In the genomic region with DNA sequence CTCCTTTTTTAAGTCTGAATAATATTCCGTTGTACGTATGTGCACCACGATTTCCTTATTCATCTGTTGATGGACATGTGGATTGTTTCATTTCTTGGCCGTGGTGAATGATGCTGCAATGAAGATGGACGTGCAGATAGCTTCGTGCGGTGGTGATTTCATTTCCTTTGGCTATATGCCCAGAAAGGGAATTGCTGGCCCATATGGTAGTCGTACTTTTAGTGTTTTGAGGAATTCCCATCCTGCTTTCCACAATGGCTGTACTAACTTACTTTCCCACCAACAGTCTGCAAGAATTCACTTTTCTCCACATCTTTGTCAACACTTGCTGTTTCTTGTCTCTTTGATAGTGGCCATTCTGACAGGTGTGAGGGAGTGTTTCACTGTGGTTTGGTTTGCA, we compare ENCODE assay signal across 1 cellular context.
TF ChIP-seq lines count a peak whose summit lies in the region.

No MANE protein-coding gene starts in this region.

TF ChIP-seq in HCT116, 20 proteins besides CTCF, POLR2A, EP300 and RAD21:
- TF ChIP-seq TCF7L2 (IDR thresholded peaks at IDR 0.05; ENCODE audit: borderline replicate concordance, extremely low read depth, insufficient read depth, insufficient read length) (no peak), POLR2AphosphoS5 (IDR thresholded peaks at IDR 0.05; ENCODE audit: low read depth, low read length) (no peak), SRF (IDR thresholded peaks at IDR 0.05; ENCODE audit: low read depth) (no peak), SP1 (IDR thresholded peaks at IDR 0.05; ENCODE audit: low read depth) (0 out of 2 replicates have a peak, but pooled peaks have one; percentile 11), EZH2phosphoT487 (IDR thresholded peaks at IDR 0.05; ENCODE audit: borderline replicate concordance) (no peak), ELF1 (IDR thresholded peaks at IDR 0.05; ENCODE audit: borderline replicate concordance, low read depth) (no peak), SIN3A (IDR thresholded peaks at IDR 0.05; ENCODE audit: low read depth) (no peak), CEBPB (IDR thresholded peaks at IDR 0.05; ENCODE audit: low read depth) (0 out of 2 replicates have a peak, but pooled peaks have one; percentile 37), EGR1 (IDR thresholded peaks at IDR 0.05; ENCODE audit: low read depth) (no peak), YY1 (IDR thresholded peaks at IDR 0.05; ENCODE audit: extremely low read depth, insufficient replicate concordance, low read depth, low read length) (no peak), FOSL1 (IDR thresholded peaks at IDR 0.05; ENCODE audit: low read depth) (peak; percentile 16; the same call in 1 of the 2 replicates), CBX3 (IDR thresholded peaks at IDR 0.05; ENCODE audit: low read depth) (peak; percentile 46; the same call in 1 of the 2 replicates)
- TF ChIP-seq, protein P1, sequence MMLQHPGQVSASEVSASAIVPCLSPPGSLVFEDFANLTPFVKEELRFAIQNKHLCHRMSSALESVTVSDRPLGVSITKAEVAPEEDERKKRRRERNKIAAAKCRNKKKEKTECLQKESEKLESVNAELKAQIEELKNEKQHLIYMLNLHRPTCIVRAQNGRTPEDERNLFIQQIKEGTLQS (IDR thresholded peaks at IDR 0.05), result no peak
- TF ChIP-seq, protein P2, sequence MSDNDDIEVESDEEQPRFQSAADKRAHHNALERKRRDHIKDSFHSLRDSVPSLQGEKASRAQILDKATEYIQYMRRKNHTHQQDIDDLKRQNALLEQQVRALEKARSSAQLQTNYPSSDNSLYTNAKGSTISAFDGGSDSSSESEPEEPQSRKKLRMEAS (IDR thresholded peaks at IDR 0.05), result peak; percentile 49; the same call in 1 of the 2 replicates
TF ChIP-seq in HCT116: peak in this region for 5.
